ENCODE assay signal across 16 cellular contexts in the genomic region with DNA sequence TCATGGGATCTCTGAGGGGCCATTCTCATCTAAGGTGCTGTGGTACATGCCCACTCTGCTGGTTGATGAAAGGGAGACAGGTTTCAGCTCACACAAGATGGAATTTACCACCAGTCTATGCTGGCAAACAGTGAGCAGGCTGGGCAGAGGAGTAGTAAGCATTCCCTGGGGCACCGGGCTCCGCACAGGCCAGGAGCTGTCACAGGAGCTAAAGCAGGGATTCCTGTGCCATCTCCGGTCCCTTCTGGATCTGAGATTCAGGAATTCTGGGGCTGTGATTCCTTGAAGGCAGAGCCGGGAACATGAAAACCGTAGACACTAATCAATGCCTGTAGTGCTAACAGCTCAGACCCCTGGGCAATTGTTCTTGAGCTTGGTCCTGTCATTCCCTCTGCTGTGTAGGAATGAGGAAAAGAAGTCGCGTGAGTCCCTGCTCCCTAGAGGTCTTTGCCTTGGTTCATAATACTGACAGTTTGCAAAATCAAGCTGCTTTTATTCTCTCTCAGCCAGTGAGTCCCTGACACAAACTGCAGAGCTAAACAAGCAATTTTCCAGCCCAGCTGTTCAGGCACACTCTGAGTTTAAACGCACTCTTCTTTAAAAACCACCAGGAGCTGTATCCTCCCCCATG. TPM values are rescaled to one million over a fixed set of nuclear protein-coding genes. Genes with fewer than 3 reads are reported as not detected.
DNase-seq lines count a peak whose midpoint lies in the region; TF ChIP-seq lines count a peak whose summit lies in the region.
"Had no signal": no experiment of that assay in that cellular context is flagged by ENCODE, and none has a peak within 500 bp of the region (broad histone marks: within the 10 kb centered on the region; RNA-seq: fewer than 3 reads in every experiment).

No MANE protein-coding gene starts in this region.

- no peak for TF ChIP-seq RAD21 in neural cell (conservative IDR thresholded peaks at IDR 0.05)

- H3K9ac ChIP-seq in neural cell (ENCODE audit: low read length): peak overlapping the region; percentile 57

- H3K27ac Mint-ChIP-seq in CD4-positive, alpha-beta memory T cell: peak overlapping the region in 4 of 7 donors; percentile 9 to 65 (median 58)

- H3K9me2 ChIP-seq in neural cell (ENCODE audit: insufficient read depth, low read length): no peaks in the 10 kb centered on the region

- peaks cover 5% of the 10 kb centered on the region for H3F3A ChIP-seq in neural cell (ENCODE audit: insufficient read depth, low read length, poor library complexity, severe bottlenecking)

- H3K36me3 ChIP-seq in CD4-positive, alpha-beta memory T cell (ENCODE audit: insufficient read depth, low read length): peaks cover under 1% of the 10 kb centered on the region
- no peaks in the 10 kb centered on the region for H3K36me3 ChIP-seq in neural cell (ENCODE audit: insufficient read depth, low read length)
- H3K36me3 ChIP-seq: SJCRH30 had no signal

- H3K27me3 Mint-ChIP-seq in CD4-positive, alpha-beta memory T cell: no peaks in the 10 kb centered on the region

- no peaks in the 10 kb centered on the region for H3K27me3 ChIP-seq in CD4-positive, alpha-beta memory T cell (ENCODE audit: insufficient read depth, low read length)
- H3K27me3 ChIP-seq in neural cell (ENCODE audit: insufficient read depth, low read depth, low read length): no peaks in the 10 kb centered on the region
- H3K27me3 ChIP-seq: SJCRH30 had no signal

- H3K4me2 ChIP-seq in neural cell (ENCODE audit: low read length): peak overlapping the region; percentile 62

- CTCF ChIA-PET in CD4-positive, alpha-beta memory T cell (lab: Charles Lee; ENCODE audit: partially characterized antibody): interaction anchor here (1.1 to 4.4 kb wide), 3 partner anchors 9 to 240 kb away, joined by 4 to 50 read pairs (median 41); no protein-coding TSS in a partner anchor

- intact Hi-C loops in CD4-positive, alpha-beta memory T cell (cut with micrococcal nuclease): loop anchor here (5.0 kb wide), 1 partner anchor 51 kb away; the partner anchor contains the start of gene MDM4

- H4K20me1 ChIP-seq in neural cell (ENCODE audit: insufficient read depth): no peaks in the 10 kb centered on the region

- H3K27ac ChIP-seq in CD4-positive, alpha-beta memory T cell (ENCODE audit: low read depth, low read length): no peak overlapping the region
- peak overlapping the region; percentile 78 for H3K27ac ChIP-seq in neural cell (ENCODE audit: low read length)
- H3K27ac ChIP-seq: 22Rv1, SJCRH30 had no signal

- H3K4me3 ChIP-seq in CD4-positive, alpha-beta memory T cell (ENCODE audit: low read length in 2 of 2): no peak overlapping the region
- peak overlapping the region; percentile 51 for H3K4me3 ChIP-seq in neural cell (ENCODE audit: low read length)
- H3K4me3 ChIP-seq: SJCRH30 had no signal

- H3K9me3 Mint-ChIP-seq in CD4-positive, alpha-beta memory T cell: no peaks in the 10 kb centered on the region

- peak; percentile 51 for TF ChIP-seq EP300 in neural cell (conservative IDR thresholded peaks at IDR 0.05; ENCODE audit: poor library complexity, severe bottlenecking)

- H3K4me1 Mint-ChIP-seq in CD4-positive, alpha-beta memory T cell: peaks cover 17 to 27% (median 22%) of the 10 kb centered on the region in 4 donors

- peaks cover 23% of the 10 kb centered on the region for H3K4me1 ChIP-seq in CD4-positive, alpha-beta memory T cell (ENCODE audit: insufficient read depth, low read length)
- H3K4me1 ChIP-seq: SJCRH30 had no signal

- no peaks in the 10 kb centered on the region for H3K79me2 ChIP-seq in neural cell (replicated peaks; ENCODE audit: insufficient read depth, low read length)

- no peak overlapping the region for H3K4me3 Mint-ChIP-seq in CD4-positive, alpha-beta memory T cell
- H3K4me3 Mint-ChIP-seq: CD14-positive monocyte had no signal

- POLR2A ChIA-PET in CD4-positive, alpha-beta memory T cell (lab: Charles Lee; ENCODE audit: partially characterized antibody): no interaction called here

- H3K36me3 Mint-ChIP-seq in CD4-positive, alpha-beta memory T cell: peaks cover 32 to 54% of the 10 kb centered on the region in 2 donors

- H2AFZ ChIP-seq in neural cell (ENCODE audit: low read depth, low read length): no peak overlapping the region

- DNase-seq in DMS 273 (lab: John Stamatoyannopoulos, UW; ENCODE audit: unreplicated experiment) (peak; percentile 62), DMS 273 treated with DMSO at 0.1 percent for 48 hours (lab: John Stamatoyannopoulos, UW) (no peak), NCI-H2227 treated with DMSO at 0.1 percent for 48 hours (lab: John Stamatoyannopoulos, UW) (peak; percentile 41), nucleus accumbens (lab: John Stamatoyannopoulos, UW) (no peak), erythroblast (lab: John Stamatoyannopoulos, UW) (no peak)
- DNase-seq in CD4-positive, alpha-beta memory T cell: no peak
- no peak for DNase-seq in stimulated activated CD4-positive, alpha-beta T cell treated with anti-CD3 and anti-CD28 coated beads, Interleukin-4, amount 100 ng/mL, for 1 hour
- DNase-seq: COR-L47, DMS53, EL, MM.1S, NCI-H1092 treated with DMSO at 0.1 percent for 48 hours, SJCRH30 had no signal

- no peak for TF ChIP-seq POLR2A in erythroblast (IDR thresholded peaks at IDR 0.05; ENCODE audit: low read length)

- no peaks in the 10 kb centered on the region for H3K9me3 ChIP-seq in CD4-positive, alpha-beta memory T cell (ENCODE audit: control insufficient read depth in 1 of 2, low read length in 2 of 2)
- H3K9me3 ChIP-seq in neural cell (ENCODE audit: low read length): no peaks in the 10 kb centered on the region
- H3K9me3 ChIP-seq: SJCRH30 had no signal

- peak; percentile 13 for TF ChIP-seq CTCF in neural cell (IDR thresholded peaks at IDR 0.05; ENCODE audit: poor library complexity, severe bottlenecking)

TF ChIP-seq in neural cell, 6 proteins besides CTCF, POLR2A, EP300 and RAD21:
- TF ChIP-seq MXI1 (conservative IDR thresholded peaks at IDR 0.05; ENCODE audit: poor library complexity, severe bottlenecking) (peak; percentile 40), SMC3 (conservative IDR thresholded peaks at IDR 0.05; ENCODE audit: poor library complexity) (peak; percentile 55), TAF1 (IDR thresholded peaks at IDR 0.05; ENCODE audit: low read depth) (no peak), EZH2 (IDR thresholded peaks at IDR 0.05; ENCODE audit: borderline replicate concordance, insufficient read depth, low read length, poor library complexity, severe bottlenecking) (no peak), POLR2AphosphoS5 (IDR thresholded peaks at IDR 0.05) (peak; percentile 76)
- TF ChIP-seq, protein P1, sequence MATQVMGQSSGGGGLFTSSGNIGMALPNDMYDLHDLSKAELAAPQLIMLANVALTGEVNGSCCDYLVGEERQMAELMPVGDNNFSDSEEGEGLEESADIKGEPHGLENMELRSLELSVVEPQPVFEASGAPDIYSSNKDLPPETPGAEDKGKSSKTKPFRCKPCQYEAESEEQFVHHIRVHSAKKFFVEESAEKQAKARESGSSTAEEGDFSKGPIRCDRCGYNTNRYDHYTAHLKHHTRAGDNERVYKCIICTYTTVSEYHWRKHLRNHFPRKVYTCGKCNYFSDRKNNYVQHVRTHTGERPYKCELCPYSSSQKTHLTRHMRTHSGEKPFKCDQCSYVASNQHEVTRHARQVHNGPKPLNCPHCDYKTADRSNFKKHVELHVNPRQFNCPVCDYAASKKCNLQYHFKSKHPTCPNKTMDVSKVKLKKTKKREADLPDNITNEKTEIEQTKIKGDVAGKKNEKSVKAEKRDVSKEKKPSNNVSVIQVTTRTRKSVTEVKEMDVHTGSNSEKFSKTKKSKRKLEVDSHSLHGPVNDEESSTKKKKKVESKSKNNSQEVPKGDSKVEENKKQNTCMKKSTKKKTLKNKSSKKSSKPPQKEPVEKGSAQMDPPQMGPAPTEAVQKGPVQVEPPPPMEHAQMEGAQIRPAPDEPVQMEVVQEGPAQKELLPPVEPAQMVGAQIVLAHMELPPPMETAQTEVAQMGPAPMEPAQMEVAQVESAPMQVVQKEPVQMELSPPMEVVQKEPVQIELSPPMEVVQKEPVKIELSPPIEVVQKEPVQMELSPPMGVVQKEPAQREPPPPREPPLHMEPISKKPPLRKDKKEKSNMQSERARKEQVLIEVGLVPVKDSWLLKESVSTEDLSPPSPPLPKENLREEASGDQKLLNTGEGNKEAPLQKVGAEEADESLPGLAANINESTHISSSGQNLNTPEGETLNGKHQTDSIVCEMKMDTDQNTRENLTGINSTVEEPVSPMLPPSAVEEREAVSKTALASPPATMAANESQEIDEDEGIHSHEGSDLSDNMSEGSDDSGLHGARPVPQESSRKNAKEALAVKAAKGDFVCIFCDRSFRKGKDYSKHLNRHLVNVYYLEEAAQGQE (IDR thresholded peaks at IDR 0.05; ENCODE audit: borderline replicate concordance): peak; percentile 95

RNA-seq across cellular contexts. Expression of gene MDM4, which starts 52.5 kb away (rescaled TPM):
- total RNA-seq in CD4-positive, alpha-beta memory T cell: 100 to 1,000 TPM; 213 to 237 TPM
- polyA plus RNA-seq in CD4-positive, alpha-beta memory T cell: 10 to 100 TPM in 1 of 2 donors, 1 to 10 TPM in 1; 7.7 to 26.8 TPM
- 36.8 and 40.5 TPM in 2 replicates for polyA plus RNA-seq in neural cell
- 65.7 and 83.3 TPM in 2 replicates for polyA minus RNA-seq in neural cell

Comparison
In these comparisons a context has a peak if more than half of its experiments do, and no peak if none do; other contexts are left out.
1. DNase-seq: peak in DMS 273 (single experiment) and NCI-H2227 treated with DMSO at 0.1 percent for 48 hours (single experiment); none in DMS 273 treated with DMSO at 0.1 percent for 48 hours (single experiment), CD4-positive, alpha-beta memory T cell (0 of 5), nucleus accumbens (0 of 56), stimulated activated CD4-positive, alpha-beta T cell treated with anti-CD3 and anti-CD28 coated beads, Interleukin-4, amount 100 ng/mL, for 1 hour (single experiment) and erythroblast (0 of 2).